Comparison of ENCODE assay signal across 11 cellular contexts in the genomic region with DNA sequence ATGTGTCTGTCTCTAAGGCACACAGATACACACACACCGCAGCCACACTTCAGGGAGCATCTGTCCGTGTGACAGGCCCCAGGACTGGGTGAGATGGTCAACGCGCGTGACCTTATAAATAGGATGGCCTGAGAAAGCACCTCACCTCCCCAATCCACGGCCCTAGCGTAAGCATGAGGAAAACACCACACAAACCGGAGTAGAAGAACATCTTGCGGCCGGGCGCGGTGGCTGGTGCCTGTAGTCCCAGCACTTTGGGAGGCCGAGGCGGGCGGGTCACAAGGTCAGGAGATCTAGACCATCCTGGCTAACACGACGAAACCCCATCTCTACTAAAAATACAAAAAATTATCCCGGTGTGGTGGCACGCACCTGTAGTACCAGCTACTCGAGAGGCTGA. TPM values are rescaled to one million over a fixed set of nuclear protein-coding genes. Genes with fewer than 3 reads are reported as not detected.
DNase-seq lines count a peak whose midpoint lies in the region; ATAC-seq, FAIRE-seq and TF ChIP-seq lines count a peak whose summit lies in the region.
"Had no signal": no experiment of that assay in that cellular context is flagged by ENCODE, and none has a peak within 500 bp of the region (broad histone marks: within the 10 kb centered on the region; RNA-seq: fewer than 3 reads in every experiment).

No MANE protein-coding gene starts in this region.

- no peak for DNase-seq in activated CD8-positive, alpha-beta T cell treated with anti-CD3 and anti-CD28 coated beads for 36 hours
- DNase-seq in KG1 (lab: John Stamatoyannopoulos, UW) = no peak
- no peak for DNase-seq in activated gamma-delta T cell treated with Interleukin-2 at 50 U/mL for 16 hours
- no peak for DNase-seq in GM12892 (ENCODE audit: insufficient read length)
- DNase-seq in uterus = no peak
- DNase-seq: activated gamma-delta T cell; effector CD4-positive, alpha-beta T cell; NCI-H1436 had no signal

- TF ChIP-seq POLR2A in GM12892 (IDR thresholded peaks at IDR 0.05; ENCODE audit: low read depth, low read length) (no peak), uterus (IDR thresholded peaks at IDR 0.05) (no peak)

- H3K27me3 ChIP-seq in ACC112 (ENCODE audit: insufficient read depth, low read length) = no peaks in the 10 kb centered on the region
- H3K27me3 ChIP-seq in iPS-20b (ENCODE audit: insufficient read depth, low read length) = peaks cover 13% of the 10 kb centered on the region; the same call in 1 of the 2 replicates
- H3K27me3 ChIP-seq in uterus = no peaks in the 10 kb centered on the region

- intact Hi-C loops in activated CD8-positive, alpha-beta T cell treated with anti-CD3 and anti-CD28 coated beads for 36 hours (cut with micrococcal nuclease) = no loop called here
- intact Hi-C loops in uterus (cut with DNase I; ENCODE audit: low total_unique reads) = no loop called here

- TF ChIP-seq CTCF in activated CD8-positive, alpha-beta T cell treated with anti-CD3 and anti-CD28 coated beads for 36 hours (IDR thresholded peaks at IDR 0.05) = no peak
- TF ChIP-seq CTCF in uterus (IDR thresholded peaks at IDR 0.05) = no peak

- POLR2A ChIA-PET in activated CD8-positive, alpha-beta T cell treated with anti-CD3 and anti-CD28 coated beads for 36 hours (lab: Charles Lee) = no interaction called here

- no peak for FAIRE-seq in GM12892 (lab: Jason Lieb, UNC)

- ATAC-seq in activated CD8-positive, alpha-beta T cell treated with anti-CD3 and anti-CD28 coated beads for 36 hours = no peak

- H3K9me3 ChIP-seq in iPS-20b (ENCODE audit: insufficient read depth, low read depth, low read length) (no peaks in the 10 kb centered on the region), uterus (no peaks in the 10 kb centered on the region)

- 0 out of 2 replicates have a peak, but pooled peaks cover 3% of the 10 kb centered on the region for H3K36me3 ChIP-seq in ACC112 (ENCODE audit: insufficient read depth, low read length)
- no peaks in the 10 kb centered on the region for H3K36me3 ChIP-seq in iPS-20b (ENCODE audit: insufficient read depth, low read depth, low read length)
- no peaks in the 10 kb centered on the region for H3K36me3 ChIP-seq in uterus

- H2AFZ ChIP-seq in ACC112 (ENCODE audit: low read length, unreplicated experiment) = no peak overlapping the region

- peaks cover 16% of the 10 kb centered on the region for H3K36me3 Mint-ChIP-seq in activated CD8-positive, alpha-beta T cell treated with anti-CD3 and anti-CD28 coated beads for 36 hours (ENCODE audit: low read depth)

- H3K4me1 ChIP-seq in ACC112 (ENCODE audit: control insufficient read depth, insufficient read depth, low read length, unreplicated experiment) (peaks cover 9% of the 10 kb centered on the region), iPS-20b (ENCODE audit: insufficient read depth, low read length) (no peaks in the 10 kb centered on the region; the same call in 1 of the 2 replicates), uterus (no peaks in the 10 kb centered on the region)

- H3K4me3 Mint-ChIP-seq in activated CD8-positive, alpha-beta T cell treated with anti-CD3 and anti-CD28 coated beads for 36 hours = peak overlapping the region; percentile 78

- peaks cover 21% of the 10 kb centered on the region for H3K4me1 Mint-ChIP-seq in activated CD8-positive, alpha-beta T cell treated with anti-CD3 and anti-CD28 coated beads for 36 hours (ENCODE audit: low read depth)

- no peak overlapping the region for H3K9ac ChIP-seq in iPS-20b (ENCODE audit: low read depth, low read length)

- H3K27ac ChIP-seq in ACC112 (ENCODE audit: low read depth, low read length) (no peak overlapping the region), iPS-20b (ENCODE audit: low read length) (no peak overlapping the region), uterus (no peak overlapping the region)

- H3K9me3 Mint-ChIP-seq in activated CD8-positive, alpha-beta T cell treated with anti-CD3 and anti-CD28 coated beads for 36 hours = peaks cover 4% of the 10 kb centered on the region

- no peaks in the 10 kb centered on the region for H3K27me3 Mint-ChIP-seq in activated CD8-positive, alpha-beta T cell treated with anti-CD3 and anti-CD28 coated beads for 36 hours

- H3K27ac Mint-ChIP-seq in activated CD8-positive, alpha-beta T cell treated with anti-CD3 and anti-CD28 coated beads for 36 hours = no peak overlapping the region

- CTCF ChIA-PET in activated CD8-positive, alpha-beta T cell treated with anti-CD3 and anti-CD28 coated beads for 36 hours (lab: Charles Lee) = interaction anchor here (1.3 kb wide), 1 partner anchor 9 kb away, joined by 4 read pairs; no protein-coding TSS in a partner anchor

- H3K4me3 ChIP-seq in ACC112 (ENCODE audit: low read depth, low read length) (peak overlapping the region; percentile 94; the same call in 1 of the 2 replicates), GM08714 (ENCODE audit: low read length) (peak overlapping the region; percentile 72; the same call in 1 of the 2 replicates), iPS-20b (ENCODE audit: low read length) (peak overlapping the region; percentile 72), uterus (no peak overlapping the region)

- peaks cover 3% of the 10 kb centered on the region for H3K79me2 ChIP-seq in ACC112 (ENCODE audit: control insufficient read depth, insufficient read depth, low read length, unreplicated experiment)

RNA-seq across cellular contexts. Expression of a gene that starts 1.6 kb away (rescaled TPM):
- total RNA-seq in activated CD8-positive, alpha-beta T cell treated with anti-CD3 and anti-CD28 coated beads for 36 hours = 10 to 100 TPM; 12.0 to 13.1 TPM
- 17.3 TPM for polyA plus RNA-seq in GM12892 (2012; ENCODE audit: missing spikeins)
- total RNA-seq in uterus = 1 to 10 TPM; 4.6 to 8.1 (median 6.5) TPM

RNA-seq across cellular contexts. Expression of a gene that starts 50.5 kb away (rescaled TPM):
- 10 to 100 TPM; 59.2 to 61.5 TPM for total RNA-seq in activated CD8-positive, alpha-beta T cell treated with anti-CD3 and anti-CD28 coated beads for 36 hours
- 43.0 TPM for polyA plus RNA-seq in GM12892 (2012; ENCODE audit: missing spikeins)
- total RNA-seq in uterus = 10 to 100 TPM in 3 of 4 donors, 1 to 10 TPM in 1; 6.5 to 61.2 (median 22.1) TPM

Comparison
In these comparisons a context has a peak if more than half of its experiments do, and no peak if none do; other contexts are left out.
1. H3K4me3 ChIP-seq: peak in ACC112 (single experiment), GM08714 (single experiment) and iPS-20b (single experiment); none in uterus (0 of 2).